28 cellular contexts compared by ENCODE assay signal in genomic region chr2:11912980-11913379, GRCh38.
"Had no signal": no experiment of that assay in that cellular context is flagged by ENCODE, and none has a peak within 500 bp of the region (broad histone marks: within the 10 kb centered on the region; RNA-seq: fewer than 3 reads in every experiment).

No MANE protein-coding gene starts in this region.

- H3K9me3 ChIP-seq: esophagus squamous epithelium, gastrocnemius medialis, lower lobe of right lung, mucosa of descending colon had no signal

- DNase-seq: dermis blood vessel endothelial cell; dorsolateral prefrontal cortex; effector CD4-positive, alpha-beta T cell; effector memory CD4-positive, alpha-beta T cell; erythroblast; esophagus squamous epithelium; foreskin fibroblast; foreskin melanocyte; gastrocnemius medialis; glutamatergic neuron; head of caudate nucleus; heart right ventricle; hippocampal formation; left cardiac atrium; left lung; left ventricle myocardium superior; lower lobe of right lung; mesenchymal stem cell; mucosa of descending colon; naive B cell had no signal

- H3K27me3 ChIP-seq: esophagus squamous epithelium, gastrocnemius medialis, left lung had no signal

- H3K27ac ChIP-seq: coronary artery, dorsolateral prefrontal cortex, epithelial cell of prostate, esophagus squamous epithelium, gastrocnemius medialis, heart right ventricle, left lung, lower lobe of right lung had no signal

- ATAC-seq: esophagus mucosa, gastrocnemius medialis, heart right ventricle, left cardiac atrium, left lung, left ventricle myocardium superior, lower lobe of right lung, mucosa of descending colon had no signal

- H3K4me3 ChIP-seq: coronary artery, dorsolateral prefrontal cortex, esophagus squamous epithelium, gastrocnemius medialis, heart right ventricle, left lung, lower lobe of right lung, mucosa of descending colon had no signal

- FAIRE-seq: colon, endometrium, islet of Langerhans, keratinocyte had no signal

- H3K4me1 Mint-ChIP-seq: mesothelial cell of epicardium had no signal

- H3K27me3 Mint-ChIP-seq: naive B cell had no signal

- H3K27ac Mint-ChIP-seq: mesothelial cell of epicardium had no signal

- H3K4me1 ChIP-seq: esophagus squamous epithelium, gastrocnemius medialis, left lung, lower lobe of right lung had no signal

- H3K36me3 ChIP-seq: esophagus squamous epithelium, gastrocnemius medialis, heart right ventricle, left lung, lower lobe of right lung had no signal

- H3K36me3 Mint-ChIP-seq: mesothelial cell of epicardium had no signal

- H3K4me3 Mint-ChIP-seq: mesothelial cell of epicardium, naive B cell had no signal
